ENCODE assay signal across 18 cellular contexts in the genomic region with DNA sequence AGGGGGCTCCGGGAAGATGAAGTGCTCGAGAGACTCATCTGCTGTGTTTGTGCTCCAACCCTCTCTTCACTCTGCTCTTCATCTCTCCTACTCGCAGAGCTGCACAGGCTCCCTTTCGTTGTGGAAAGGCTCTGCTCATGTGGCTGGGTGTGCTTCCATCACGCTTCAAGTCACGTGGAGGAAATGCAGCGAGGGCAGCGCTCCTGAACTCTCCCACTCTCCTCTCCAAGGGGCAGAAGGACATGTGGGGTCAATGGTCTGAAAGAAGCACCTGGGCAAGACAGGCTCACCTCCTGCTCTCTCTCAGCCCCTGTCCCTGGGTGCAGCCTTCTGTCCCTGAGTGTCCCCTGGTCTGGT.
DNase-seq lines count a peak whose midpoint lies in the region; ATAC-seq, FAIRE-seq and TF ChIP-seq lines count a peak whose summit lies in the region.
"Had no signal": no experiment of that assay in that cellular context is flagged by ENCODE, and none has a peak within 500 bp of the region (broad histone marks: within the 10 kb centered on the region; RNA-seq: fewer than 3 reads in every experiment).

No MANE protein-coding gene starts in this region.

- peak; percentile 10 for ATAC-seq in HG02852 (IDR thresholded peaks at IDR 0.05; ENCODE audit: unreplicated experiment)
- ATAC-seq: gastrocnemius medialis, T-cell had no signal

- H3K4me3 ChIP-seq in DOHH2 (ENCODE audit: low read length), result peak overlapping the region; percentile 20; the same call in 1 of the 2 replicates
- no peak overlapping the region for H3K4me3 ChIP-seq in astrocyte (ENCODE audit: insufficient read depth, low read depth, low read length)
- H3K4me3 ChIP-seq: gastrocnemius medialis had no signal

- no peaks in the 10 kb centered on the region for H3K36me3 Mint-ChIP-seq in astrocyte (ENCODE audit: low read depth, unreplicated experiment)
- H3K36me3 Mint-ChIP-seq in nephron progenitor cell (ENCODE audit: low read depth), result no peaks in the 10 kb centered on the region
- H3K36me3 Mint-ChIP-seq: activated naive CD4-positive, alpha-beta T cell treated with anti-CD3 and anti-CD28 coated beads, Interleukin-2, amount 10 ng/mL, durations not matched to agents 7 days and 5 days; brain; T-cell had no signal

- no peaks in the 10 kb centered on the region for H3K9me2 ChIP-seq in DOHH2 (replicated peaks; ENCODE audit: control insufficient read depth, low read length)

- no peaks in the 10 kb centered on the region for H3K27me3 ChIP-seq in DOHH2 (ENCODE audit: control insufficient read depth, low read length)
- no peaks in the 10 kb centered on the region for H3K27me3 ChIP-seq in astrocyte (ENCODE audit: insufficient read depth, low read length)
- H3K27me3 ChIP-seq: gastrocnemius medialis had no signal

- no peak overlapping the region for H3K27ac ChIP-seq in DOHH2 (ENCODE audit: low read depth, low read length)
- H3K27ac ChIP-seq in astrocyte (ENCODE audit: low read depth, low read length), result no peak overlapping the region
- H3K27ac ChIP-seq: gastrocnemius medialis had no signal

- TF ChIP-seq CTCF in DOHH2 (IDR thresholded peaks at IDR 0.05; ENCODE audit: low read depth, low read length, poor library complexity, severe bottlenecking) (no peak), astrocyte (IDR thresholded peaks at IDR 0.05; ENCODE audit: insufficient read depth, low read depth, low read length) (no peak), nephron progenitor cell (IDR thresholded peaks at IDR 0.05) (no peak)

- H3K4me1 Mint-ChIP-seq in astrocyte (ENCODE audit: low read depth, unreplicated experiment) (peaks cover 8% of the 10 kb centered on the region), nephron progenitor cell (peaks cover 65% of the 10 kb centered on the region)

- H3K9me3 ChIP-seq in DOHH2 (ENCODE audit: control insufficient read depth, insufficient read depth, low read length), result no peaks in the 10 kb centered on the region
- H3K9me3 ChIP-seq in astrocyte (ENCODE audit: insufficient read depth, low read depth, low read length), result no peaks in the 10 kb centered on the region
- H3K9me3 ChIP-seq: gastrocnemius medialis had no signal

- H3K9ac ChIP-seq in astrocyte (ENCODE audit: low read length), result no peak overlapping the region

- H4K20me1 ChIP-seq in DOHH2 (ENCODE audit: control insufficient read depth, insufficient read depth, low read depth, low read length), result peaks cover 38% of the 10 kb centered on the region
- H4K20me1 ChIP-seq in astrocyte (ENCODE audit: insufficient read depth, low read length), result peaks cover 58% of the 10 kb centered on the region

- peaks cover 83% of the 10 kb centered on the region for H3K4me1 ChIP-seq in DOHH2 (ENCODE audit: control insufficient read depth, low read length)
- H3K4me1 ChIP-seq in astrocyte (ENCODE audit: insufficient read depth, low read length), result peaks cover 14% of the 10 kb centered on the region
- H3K4me1 ChIP-seq: gastrocnemius medialis had no signal

- H2AFZ ChIP-seq in astrocyte (ENCODE audit: low read depth, low read length), result no peak overlapping the region

- peaks cover 94% of the 10 kb centered on the region for H3K79me2 ChIP-seq in DOHH2 (ENCODE audit: control insufficient read depth, low read length)
- peaks cover 49% of the 10 kb centered on the region for H3K79me2 ChIP-seq in astrocyte (ENCODE audit: insufficient read depth, low read length)

- no peak for FAIRE-seq in astrocyte (lab: Jason Lieb, UNC)
- FAIRE-seq: HTR-8/SVneo had no signal

- H3K4me3 Mint-ChIP-seq in astrocyte (ENCODE audit: unreplicated experiment), result no peak overlapping the region
- no peak overlapping the region for H3K4me3 Mint-ChIP-seq in nephron progenitor cell
- H3K4me3 Mint-ChIP-seq: activated naive CD4-positive, alpha-beta T cell treated with anti-CD3 and anti-CD28 coated beads, Interleukin-2, amount 10 ng/mL, durations not matched to agents 7 days and 5 days; brain; T-cell had no signal

- no peaks in the 10 kb centered on the region for H3K27me3 Mint-ChIP-seq in astrocyte (ENCODE audit: low read depth, unreplicated experiment)
- H3K27me3 Mint-ChIP-seq in nephron progenitor cell (ENCODE audit: low read depth, poor library complexity), result no peaks in the 10 kb centered on the region
- H3K27me3 Mint-ChIP-seq: brain, T-cell had no signal

- H3K27ac Mint-ChIP-seq in astrocyte (ENCODE audit: unreplicated experiment), result no peak overlapping the region
- peak overlapping the region; percentile 72 for H3K27ac Mint-ChIP-seq in nephron progenitor cell
- H3K27ac Mint-ChIP-seq: activated naive CD4-positive, alpha-beta T cell treated with anti-CD3 and anti-CD28 coated beads, Interleukin-2, amount 10 ng/mL, durations not matched to agents 7 days and 5 days had no signal

- DNase-seq in astrocyte (ENCODE audit: low read depth), result no peak
- DNase-seq in nephron progenitor cell, result no peak
- no peak for DNase-seq in NCI-H82 (lab: John Stamatoyannopoulos, UW)
- DNase-seq in KG1 (lab: John Stamatoyannopoulos, UW), result no peak
- DNase-seq in SKM-1 (lab: John Stamatoyannopoulos, UW; ENCODE audit: unreplicated experiment), result no peak
- DNase-seq: activated CD4-positive, alpha-beta T cell treated with anti-CD3 and anti-CD28 coated beads, Interleukin-2, amount 50 U/mL, for 48 hours; activated naive CD4-positive, alpha-beta T cell treated with anti-CD3 and anti-CD28 coated beads, Interleukin-2, amount 10 ng/mL, durations not matched to agents 7 days and 5 days; DMS79; gastrocnemius medialis; NCI-H2081; RPMI8226; stimulated activated CD4-positive, alpha-beta T cell treated with anti-CD3 and anti-CD28 coated beads, Interleukin-4, amount 100 ng/mL, for 4 hours; stimulated activated CD8-positive, alpha-beta memory T cell treated with anti-CD3 and anti-CD28 coated beads, Interleukin-4, amount 100 ng/mL, for 48 hours; T-cell had no signal

- H3K4me2 ChIP-seq in DOHH2 (ENCODE audit: low read length) (peak overlapping the region; percentile 32), astrocyte (ENCODE audit: low read length) (peak overlapping the region; percentile 17)

- H3K36me3 ChIP-seq in DOHH2 (ENCODE audit: control insufficient read depth, low read length) (peaks cover 10% of the 10 kb centered on the region), astrocyte (ENCODE audit: insufficient read depth, low read length) (no peaks in the 10 kb centered on the region)
- H3K36me3 ChIP-seq: gastrocnemius medialis had no signal

- H3F3A ChIP-seq in DOHH2 (ENCODE audit: control insufficient read depth, insufficient read depth), result peaks cover 42% of the 10 kb centered on the region

- no peaks in the 10 kb centered on the region for H3K9me3 Mint-ChIP-seq in astrocyte (ENCODE audit: unreplicated experiment)
- no peaks in the 10 kb centered on the region for H3K9me3 Mint-ChIP-seq in nephron progenitor cell
- H3K9me3 Mint-ChIP-seq: activated naive CD4-positive, alpha-beta T cell treated with anti-CD3 and anti-CD28 coated beads, Interleukin-2, amount 10 ng/mL, durations not matched to agents 7 days and 5 days; brain; T-cell had no signal
